In genomic region chr11:77062924-77063323, GRCh38 we compare ENCODE assay signal across 24 cellular contexts. TPM values are rescaled to one million over a fixed set of nuclear protein-coding genes. Genes with fewer than 3 reads are reported as not detected.
A peak's percentile ranks its signal among the peaks of the same experiment; 100 is the strongest.
DNase-seq lines count a peak whose midpoint lies in the region; ATAC-seq, FAIRE-seq and TF ChIP-seq lines count a peak whose summit lies in the region.
"Had no signal": no experiment of that assay in that cellular context is flagged by ENCODE, and none has a peak within 500 bp of the region (broad histone marks: within the 10 kb centered on the region; RNA-seq: fewer than 3 reads in every experiment).

No MANE protein-coding gene starts in this region.

- H3K9me3 Mint-ChIP-seq in stimulated activated memory B cell treated with anti-CD40 and anti-IgM and Interleukin-4, amounts not matched to agents 10 μg/mL and 1 μg/mL and 100 μg/mL, for 72 hours = no peaks in the 10 kb centered on the region
- H3K9me3 Mint-ChIP-seq: activated CD4-positive, alpha-beta T cell treated with anti-CD3 and anti-CD28 coated beads, Interleukin-2, amount 10 ng/mL, durations not matched to agents 24 days and 14 days; activated naive CD4-positive, alpha-beta T cell treated with anti-CD3 and anti-CD28 coated beads, Interleukin-2, amount 10 ng/mL, durations not matched to agents 7 days and 5 days; natural killer cell had no signal

- H3K27me3 ChIP-seq in OCI-LY1 (ENCODE audit: insufficient read depth, low read length) (peaks cover 3% of the 10 kb centered on the region; the same call in 1 of the 2 replicates), pancreas (no peaks in the 10 kb centered on the region)
- H3K27me3 ChIP-seq: SJCRH30 had no signal

- intact Hi-C loops in pancreas (cut with DNase I) = no loop called here

- peaks cover 7% of the 10 kb centered on the region for H3K4me1 ChIP-seq in OCI-LY1 (ENCODE audit: insufficient read depth, low read length, severe bottlenecking)
- peaks cover 0 to 22% (median 0%) of the 10 kb centered on the region in 3 donors for H3K4me1 ChIP-seq in pancreas
- H3K4me1 ChIP-seq: SJCRH30 had no signal

- H3K4me3 ChIP-seq in GM12865 (ENCODE audit: low read depth, low read length) (no peak overlapping the region), OCI-LY1 (ENCODE audit: low read depth, low read length, poor library complexity, severe bottlenecking) (no peak overlapping the region), epithelial cell of proximal tubule (ENCODE audit: low read depth, low read length) (no peak overlapping the region), pancreas (no peak overlapping the region)
- H3K4me3 ChIP-seq: lower lobe of right lung, SJCRH30 had no signal

- TF ChIP-seq CTCF in GM12865 (IDR thresholded peaks at IDR 0.05; ENCODE audit: insufficient read depth, low read depth, low read length, missing control alignments) = peak; percentile 3
- TF ChIP-seq CTCF in OCI-LY1 (IDR thresholded peaks at IDR 0.05; ENCODE audit: low read length) = peak; percentile 21; the same call in 1 of the 2 replicates
- TF ChIP-seq CTCF in epithelial cell of proximal tubule (conservative IDR thresholded peaks at IDR 0.05; ENCODE audit: low read depth, low read length) = peak; percentile 39
- no peak for TF ChIP-seq CTCF in pancreas (IDR thresholded peaks at IDR 0.05)

- H2AFZ ChIP-seq in OCI-LY1 (ENCODE audit: low read length) = no peak overlapping the region

- H3K27ac ChIP-seq in OCI-LY1 (ENCODE audit: low read depth, low read length, poor library complexity, severe bottlenecking) = no peak overlapping the region
- peak overlapping the region in 3 of 4 donors; percentile 16 to 63 (median 39) for H3K27ac ChIP-seq in pancreas
- H3K27ac ChIP-seq: HL-60, lower lobe of right lung, SJCRH30 had no signal

- no peaks in the 10 kb centered on the region for H3K36me3 Mint-ChIP-seq in stimulated activated memory B cell treated with anti-CD40 and anti-IgM and Interleukin-4, amounts not matched to agents 10 μg/mL and 1 μg/mL and 100 μg/mL, for 72 hours
- H3K36me3 Mint-ChIP-seq: activated naive CD4-positive, alpha-beta T cell treated with anti-CD3 and anti-CD28 coated beads, Interleukin-2, amount 10 ng/mL, durations not matched to agents 7 days and 5 days; natural killer cell had no signal

- H3K9ac ChIP-seq in OCI-LY1 (ENCODE audit: low read length) = no peak overlapping the region

- H3K4me2 ChIP-seq in OCI-LY1 (ENCODE audit: low read length) = no peak overlapping the region

- H3K4me1 Mint-ChIP-seq in stimulated activated memory B cell treated with anti-CD40 and anti-IgM and Interleukin-4, amounts not matched to agents 10 μg/mL and 1 μg/mL and 100 μg/mL, for 72 hours = peaks cover 12% of the 10 kb centered on the region

- H3F3A ChIP-seq in OCI-LY1 (ENCODE audit: insufficient read depth, low read length) = no peaks in the 10 kb centered on the region

- no peak overlapping the region for H3K4me3 Mint-ChIP-seq in stimulated activated memory B cell treated with anti-CD40 and anti-IgM and Interleukin-4, amounts not matched to agents 10 μg/mL and 1 μg/mL and 100 μg/mL, for 72 hours
- H3K4me3 Mint-ChIP-seq: activated CD4-positive, alpha-beta T cell treated with anti-CD3 and anti-CD28 coated beads, Interleukin-2, amount 10 ng/mL, durations not matched to agents 24 days and 14 days; activated naive CD4-positive, alpha-beta T cell treated with anti-CD3 and anti-CD28 coated beads, Interleukin-2, amount 10 ng/mL, durations not matched to agents 7 days and 5 days had no signal

- ATAC-seq in pancreas (no peak), HG02938 (IDR thresholded peaks at IDR 0.05; ENCODE audit: unreplicated experiment) (no peak)
- no peak for ATAC-seq in stimulated activated memory B cell treated with anti-CD40 and anti-IgM and Interleukin-4, amounts not matched to agents 10 μg/mL and 1 μg/mL and 100 μg/mL, for 72 hours
- ATAC-seq: lower lobe of right lung, natural killer cell had no signal

- DNase-seq in GM12865 (ENCODE audit: low read depth) = no peak
- no peak for DNase-seq in epithelial cell of proximal tubule (ENCODE audit: low read depth)
- no peak for DNase-seq in pancreas
- no peak for DNase-seq in GF-D8 (lab: John Stamatoyannopoulos, UW)
- DNase-seq: activated CD4-positive, alpha-beta T cell treated with anti-CD3 and anti-CD28 coated beads, Interleukin-2, amount 10 ng/mL, durations not matched to agents 24 days and 14 days; activated naive CD4-positive, alpha-beta T cell treated with anti-CD3 and anti-CD28 coated beads, Interleukin-2, amount 10 ng/mL, durations not matched to agents 7 days and 5 days; activated T-cell treated with anti-CD3 and anti-CD28 coated beads for 4 hours; C1 segment of cervical spinal cord; foreskin melanocyte; lower lobe of right lung; natural killer cell; NCI-H1436; NCI-H2227 treated with DMSO at 0.1 percent for 48 hours; retina; SJCRH30; T-helper 9 cell had no signal

- no peaks in the 10 kb centered on the region for H3K9me2 ChIP-seq in OCI-LY1 (ENCODE audit: low read depth, low read length)

- no peaks in the 10 kb centered on the region for H3K79me2 ChIP-seq in OCI-LY1 (ENCODE audit: insufficient read depth, low read length)

- no peaks in the 10 kb centered on the region for H3K9me3 ChIP-seq in OCI-LY1 (ENCODE audit: low read length)
- no peaks in the 10 kb centered on the region for H3K9me3 ChIP-seq in pancreas
- H3K9me3 ChIP-seq: lower lobe of right lung, SJCRH30 had no signal

- no peaks in the 10 kb centered on the region for H4K20me1 ChIP-seq in OCI-LY1 (ENCODE audit: insufficient read depth, low read length)

- H3K36me3 ChIP-seq in OCI-LY1 (ENCODE audit: insufficient read depth, low read length) (no peaks in the 10 kb centered on the region; the same call in 1 of the 2 replicates), pancreas (no peaks in the 10 kb centered on the region)
- H3K36me3 ChIP-seq: lower lobe of right lung, SJCRH30 had no signal

- H3K27me3 Mint-ChIP-seq in stimulated activated memory B cell treated with anti-CD40 and anti-IgM and Interleukin-4, amounts not matched to agents 10 μg/mL and 1 μg/mL and 100 μg/mL, for 72 hours = no peaks in the 10 kb centered on the region

- no peak for FAIRE-seq in pancreas (lab: Jason Lieb, UNC)
- FAIRE-seq: GM12892 had no signal

- H3K27ac Mint-ChIP-seq in stimulated activated memory B cell treated with anti-CD40 and anti-IgM and Interleukin-4, amounts not matched to agents 10 μg/mL and 1 μg/mL and 100 μg/mL, for 72 hours = no peak overlapping the region
- H3K27ac Mint-ChIP-seq: activated CD4-positive, alpha-beta T cell treated with anti-CD3 and anti-CD28 coated beads, Interleukin-2, amount 10 ng/mL, durations not matched to agents 24 days and 14 days; activated naive CD4-positive, alpha-beta T cell treated with anti-CD3 and anti-CD28 coated beads, Interleukin-2, amount 10 ng/mL, durations not matched to agents 7 days and 5 days; natural killer cell had no signal

RNA-seq across cellular contexts. Expression of gene CAPN5, which starts 3.8 kb away (rescaled TPM):
- total RNA-seq in epithelial cell of proximal tubule = 4.7 and 7.3 TPM in 2 replicates
- total RNA-seq in pancreas = 10 to 100 TPM in 2 of 6 donors, 1 to 10 TPM in 4; 3.3 to 11.0 (median 7.3) TPM
- polyA plus RNA-seq in pancreas = 1 to 10 TPM; 3.7 to 4.0 TPM

RNA-seq across cellular contexts. Expression of gene B3GNT6, which starts 28.7 kb away (rescaled TPM):
- total RNA-seq in epithelial cell of proximal tubule (not detected in 2 replicates), pancreas (under 1 TPM in 1 of 6 donors, not detected in 5; 0.85 TPM)
- polyA plus RNA-seq in pancreas = not detected
- total RNA-seq: activated CD4-positive, alpha-beta T cell treated with anti-CD3 and anti-CD28 coated beads, Interleukin-2, amount 10 ng/mL, durations not matched to agents 24 days and 14 days; Daoy; dermis microvascular lymphatic vessel endothelial cell; lower lobe of right lung; natural killer cell; SJCRH30 had no signal

RNA-seq across cellular contexts. Expression of gene OMP, which starts 39.7 kb away (rescaled TPM):
- total RNA-seq in epithelial cell of proximal tubule (not detected in 2 replicates), pancreas (under 1 TPM in 2 of 6 donors, not detected in 4; 0.69 to 0.78 TPM)
- under 1 TPM in 1 of 2 donors, not detected in 1; 0.61 TPM for polyA plus RNA-seq in pancreas
- total RNA-seq: activated CD4-positive, alpha-beta T cell treated with anti-CD3 and anti-CD28 coated beads, Interleukin-2, amount 10 ng/mL, durations not matched to agents 24 days and 14 days; Daoy; dermis microvascular lymphatic vessel endothelial cell; lower lobe of right lung; subcutaneous adipose tissue had no signal

Comparison
In these comparisons a context has a peak if more than half of its experiments do, and no peak if none do; other contexts are left out.
1. CTCF ChIP-seq: peak in GM12865 (single experiment), OCI-LY1 (single experiment) and epithelial cell of proximal tubule (single experiment); none in pancreas (0 of 4).